ENCODE assay signal across 25 cellular contexts in the genomic region with DNA sequence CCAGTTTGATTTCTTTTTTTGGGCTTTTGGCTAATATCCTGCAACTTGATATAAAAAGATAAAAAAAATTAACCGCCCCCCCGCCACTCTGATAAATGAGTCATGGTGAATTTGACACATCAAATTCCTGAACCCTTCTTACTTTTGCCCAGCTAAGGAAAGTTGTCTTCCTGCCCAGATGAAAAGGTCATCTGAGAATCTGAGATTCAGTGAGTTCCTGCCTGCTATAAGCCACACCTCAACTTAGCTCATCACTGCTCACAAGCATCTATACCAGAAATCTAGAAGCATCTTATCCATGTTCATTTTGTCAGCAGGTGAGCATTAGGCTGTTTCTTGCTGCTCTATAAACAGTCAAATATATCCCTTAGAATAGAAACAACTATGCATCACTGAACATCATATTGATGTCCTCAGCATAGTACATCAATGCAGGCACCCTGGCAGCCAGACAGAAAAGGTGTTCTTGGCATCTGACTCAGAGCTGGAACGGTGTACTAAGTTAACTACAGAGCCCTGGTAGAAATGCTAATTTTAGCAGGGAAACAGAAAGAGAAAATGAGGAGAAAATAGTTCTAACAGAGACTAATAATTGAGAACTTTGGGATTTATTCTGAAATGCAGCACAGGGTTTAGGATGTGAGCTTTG.
DNase-seq lines count a peak whose midpoint lies in the region; ATAC-seq, FAIRE-seq and TF ChIP-seq lines count a peak whose summit lies in the region.
"Had no signal": no experiment of that assay in that cellular context is flagged by ENCODE, and none has a peak within 500 bp of the region (broad histone marks: within the 10 kb centered on the region; RNA-seq: fewer than 3 reads in every experiment).

No MANE protein-coding gene starts in this region.

- H3K4me3 Mint-ChIP-seq in stimulated activated naive CD8-positive, alpha-beta T cell treated with anti-CD3 and anti-CD28 coated beads, Interleukin-15, amount 100 ng/mL, for 72 hours = no peak overlapping the region
- H3K4me3 Mint-ChIP-seq: activated CD4-positive, alpha-beta memory T cell treated with anti-CD3 and anti-CD28 coated beads, Interleukin-2, amount 10 ng/mL, durations not matched to agents 7 days and 5 days; nephron progenitor cell had no signal

- H3K27me3 Mint-ChIP-seq in stimulated activated naive CD8-positive, alpha-beta T cell treated with anti-CD3 and anti-CD28 coated beads, Interleukin-15, amount 100 ng/mL, for 72 hours = peaks cover 24% of the 10 kb centered on the region

- CTCF ChIA-PET in RWPE1 (lab: Yijun Ruan, JAX) = no interaction called here

- no peaks in the 10 kb centered on the region for H4K20me1 ChIP-seq in keratinocyte (ENCODE audit: control insufficient read depth, extremely low read depth, insufficient read depth, low read length)

- DNase-seq in heart left ventricle (peak in 1 of 5 donors; percentile 33), right atrium auricular region (ENCODE audit: low spot score) (no peak), RWPE1 (ENCODE audit: low spot score) (peak; percentile 33), keratinocyte (ENCODE audit: low read depth, low spot score) (no peak), NCI-H1417 treated with DMSO at 0.1 percent for 48 hours (lab: John Stamatoyannopoulos, UW) (no peak), gastrocnemius medialis (no peak)
- DNase-seq in stimulated activated naive CD8-positive, alpha-beta T cell treated with anti-CD3 and anti-CD28 coated beads, Interleukin-15, amount 100 ng/mL, for 72 hours = no peak
- DNase-seq: activated CD4-positive, alpha-beta memory T cell treated with anti-CD3 and anti-CD28 coated beads, Interleukin-2, amount 10 ng/mL, durations not matched to agents 7 days and 5 days; amniotic stem cell; Calu3; central memory CD4-positive, alpha-beta T cell; EL; left lung; NCI-H1694 treated with DMSO at 0.1 percent for 48 hours; NCI-H446; nephron progenitor cell; NK-92 treated with Interleukin-12 subunit alpha and Interleukin-12 subunit beta, amount 100 ng/mL, for 24 hours; psoas muscle; SK-N-SH; spleen; T1000 had no signal

- H2AFZ ChIP-seq in keratinocyte (ENCODE audit: control insufficient read depth, low read length) = no peak overlapping the region

- H3K36me3 ChIP-seq in heart left ventricle (no peaks in the 10 kb centered on the region), right atrium auricular region (no peaks in the 10 kb centered on the region), keratinocyte (ENCODE audit: control insufficient read depth in 2 of 2, extremely low read depth in 1 of 2, insufficient read depth in 2 of 2, low read length in 2 of 2) (no peaks in the 10 kb centered on the region), gastrocnemius medialis (no peaks in the 10 kb centered on the region)
- H3K36me3 ChIP-seq: left lung, spleen had no signal

- H3K4me1 ChIP-seq in heart left ventricle (peaks cover 0 to 28% (median 13%) of the 10 kb centered on the region in 12 donors), right atrium auricular region (peaks cover 0 to 6% of the 10 kb centered on the region in 2 donors), keratinocyte (ENCODE audit: control insufficient read depth, extremely low read depth, insufficient read depth, low read length) (peaks cover 21% of the 10 kb centered on the region), gastrocnemius medialis (peaks cover 8 to 21% of the 10 kb centered on the region in 2 donors)
- H3K4me1 ChIP-seq: A549, left lung, spleen had no signal

- H3K27ac ChIP-seq in heart left ventricle (no peak overlapping the region), right atrium auricular region (no peak overlapping the region), RWPE1 (no peak overlapping the region), keratinocyte (ENCODE audit: control insufficient read depth, insufficient read depth, low read length) (no peak overlapping the region), gastrocnemius medialis (no peak overlapping the region)
- H3K27ac ChIP-seq: A549, left lung, psoas muscle, spleen had no signal

- no peak overlapping the region for H3K4me2 ChIP-seq in keratinocyte (ENCODE audit: control insufficient read depth, extremely low read depth, insufficient read depth, low read depth, low read length)
- H3K4me2 ChIP-seq: A549, SK-N-SH had no signal

- no peaks in the 10 kb centered on the region for H3K9me3 Mint-ChIP-seq in stimulated activated naive CD8-positive, alpha-beta T cell treated with anti-CD3 and anti-CD28 coated beads, Interleukin-15, amount 100 ng/mL, for 72 hours
- H3K9me3 Mint-ChIP-seq: activated CD4-positive, alpha-beta memory T cell treated with anti-CD3 and anti-CD28 coated beads, Interleukin-2, amount 10 ng/mL, durations not matched to agents 7 days and 5 days; nephron progenitor cell had no signal

- dilution Hi-C loops in keratinocyte (cut with MboI; ENCODE audit: extremely low pct_ligation_motif_present, low sequenced_read_pairs) = no loop called here

- no peak overlapping the region for H3K9ac ChIP-seq in keratinocyte (ENCODE audit: control insufficient read depth, extremely low read depth, insufficient read depth, low read length)
- H3K9ac ChIP-seq: SK-N-SH had no signal

- no peaks in the 10 kb centered on the region for H3K27me3 ChIP-seq in heart left ventricle
- no peaks in the 10 kb centered on the region for H3K27me3 ChIP-seq in right atrium auricular region
- no peaks in the 10 kb centered on the region for H3K27me3 ChIP-seq in keratinocyte (ENCODE audit: control insufficient read depth, extremely low read depth, insufficient read depth, low read length)
- H3K27me3 ChIP-seq in gastrocnemius medialis = no peaks in the 10 kb centered on the region
- H3K27me3 ChIP-seq: left lung, spleen had no signal

- H3K27ac Mint-ChIP-seq in stimulated activated naive CD8-positive, alpha-beta T cell treated with anti-CD3 and anti-CD28 coated beads, Interleukin-15, amount 100 ng/mL, for 72 hours = no peak overlapping the region
- H3K27ac Mint-ChIP-seq: activated CD4-positive, alpha-beta memory T cell treated with anti-CD3 and anti-CD28 coated beads, Interleukin-2, amount 10 ng/mL, durations not matched to agents 7 days and 5 days; nephron progenitor cell had no signal

- no peaks in the 10 kb centered on the region for H3K4me1 Mint-ChIP-seq in stimulated activated naive CD8-positive, alpha-beta T cell treated with anti-CD3 and anti-CD28 coated beads, Interleukin-15, amount 100 ng/mL, for 72 hours
- H3K4me1 Mint-ChIP-seq: activated CD4-positive, alpha-beta memory T cell treated with anti-CD3 and anti-CD28 coated beads, Interleukin-2, amount 10 ng/mL, durations not matched to agents 7 days and 5 days had no signal

- no peaks in the 10 kb centered on the region for H3K9me1 ChIP-seq in keratinocyte (ENCODE audit: control insufficient read depth, extremely low read depth, insufficient read depth, low read length)

- peak in 3 of 4 donors; percentile 19 to 51 (median 40) for ATAC-seq in heart left ventricle
- ATAC-seq in stimulated activated naive CD8-positive, alpha-beta T cell treated with anti-CD3 and anti-CD28 coated beads, Interleukin-15, amount 100 ng/mL, for 72 hours = no peak
- ATAC-seq in gastrocnemius medialis = no peak
- no peak for ATAC-seq in GM19328 (IDR thresholded peaks at IDR 0.05; ENCODE audit: unreplicated experiment)
- ATAC-seq: A549, left lung had no signal

- POLR2A ChIA-PET in RWPE1 (lab: Yijun Ruan, JAX; ENCODE audit: low non-redundant PET) = no interaction called here

- H3K79me2 ChIP-seq in keratinocyte (ENCODE audit: control insufficient read depth, insufficient read depth, low read length) = no peaks in the 10 kb centered on the region

- H3K9me3 ChIP-seq in heart left ventricle (no peaks in the 10 kb centered on the region), right atrium auricular region (no peaks in the 10 kb centered on the region), keratinocyte (ENCODE audit: control insufficient read depth, low read depth, low read length) (no peaks in the 10 kb centered on the region), gastrocnemius medialis (no peaks in the 10 kb centered on the region)
- H3K9me3 ChIP-seq: A549, left lung, psoas muscle, SK-N-SH, spleen had no signal

- TF ChIP-seq POLR2A in heart left ventricle (IDR thresholded peaks at IDR 0.05) = no peak
- TF ChIP-seq POLR2A in gastrocnemius medialis (IDR thresholded peaks at IDR 0.05) = no peak

- no peak overlapping the region for H3K4me3 ChIP-seq in heart left ventricle
- H3K4me3 ChIP-seq in right atrium auricular region = no peak overlapping the region
- H3K4me3 ChIP-seq in keratinocyte (ENCODE audit: control insufficient read depth in 2 of 3, extremely low read depth in 1 of 3, insufficient read depth in 2 of 3, low read depth in 1 of 3, low read length in 3 of 3) = no peak overlapping the region
- H3K4me3 ChIP-seq in gastrocnemius medialis = no peak overlapping the region
- H3K4me3 ChIP-seq: A549, left lung, psoas muscle, spleen had no signal

- TF ChIP-seq CTCF in heart left ventricle (IDR thresholded peaks at IDR 0.05) (no peak), right atrium auricular region (IDR thresholded peaks at IDR 0.05) (no peak), RWPE1 (conservative IDR thresholded peaks at IDR 0.05; ENCODE audit: low read depth) (no peak), keratinocyte (optimal IDR thresholded peaks at IDR 0.05 in 1 of 3, IDR thresholded peaks at IDR 0.05 in 1 of 3, conservative IDR thresholded peaks at IDR 0.05 in 1 of 3; ENCODE audit: extremely low read depth in 1 of 3, insufficient read depth in 2 of 3, low read length in 3 of 3) (no peak), gastrocnemius medialis (IDR thresholded peaks at IDR 0.05 in 4 of 5, conservative IDR thresholded peaks at IDR 0.05 in 1 of 5) (no peak)

- in situ Hi-C loops in gastrocnemius medialis (cut with MboI; ENCODE audit: low sequenced_read_pairs in 4 of 4) = loop anchor here in 1 of 4 donors (10.0 kb wide), 1 partner anchor 60 kb away; no protein-coding TSS in a partner anchor

- intact Hi-C loops in heart left ventricle (cut with DNase I) (no loop called here), gastrocnemius medialis (cut with DNase I; ENCODE audit: low total_unique reads) (no loop called here)

- FAIRE-seq in keratinocyte (lab: Jason Lieb, UNC) = peak; percentile 73
- FAIRE-seq: A549, GM18507, H1 had no signal

- WGBS in heart left ventricle, 4 donors = 39 to 59% (median 54%) methylated on average over 3 of the region's 3 CpGs

Comparison
In these comparisons a context has a peak if more than half of its experiments do, and no peak if none do; other contexts are left out.
1. ATAC-seq: peak in heart left ventricle (3 of 4); none in stimulated activated naive CD8-positive, alpha-beta T cell treated with anti-CD3 and anti-CD28 coated beads, Interleukin-15, amount 100 ng/mL, for 72 hours (single experiment), gastrocnemius medialis (0 of 2) and GM19328 (single experiment).